9 cellular contexts compared by ENCODE assay signal in genomic region chr4:89001647-89002518, GRCh38. TPM values are rescaled to one million over a fixed set of nuclear protein-coding genes. Genes with fewer than 3 reads are reported as not detected.
DNase-seq lines count a peak whose midpoint lies in the region; ATAC-seq and TF ChIP-seq lines count a peak whose summit lies in the region.
"Had no signal": no experiment of that assay in that cellular context is flagged by ENCODE, and none has a peak within 500 bp of the region (broad histone marks: within the 10 kb centered on the region; RNA-seq: fewer than 3 reads in every experiment).

No MANE protein-coding gene starts in this region.

- H3K4me1 Mint-ChIP-seq in CD4-positive, alpha-beta T cell (ENCODE audit: low read depth): no peaks in the 10 kb centered on the region

- no peak for ATAC-seq in CD4-positive, alpha-beta T cell (ENCODE audit: poor library complexity)

- intact Hi-C loops in head of caudate nucleus (cut with DNase I): no loop called here
- intact Hi-C loops in CD4-positive, alpha-beta T cell (cut with DNase I, micrococcal nuclease): no loop called here

- H3K9ac ChIP-seq in endocrine pancreas (ENCODE audit: control insufficient read depth, insufficient read depth, low read length) (peak overlapping the region; percentile 2), smooth muscle cell (ENCODE audit: low read depth) (no peak overlapping the region)

- WGBS in smooth muscle cell (ENCODE audit: low lambda C conversion rate): 22% methylated on average over 9 of the region's 9 CpGs

- H4K20me1 ChIP-seq in smooth muscle cell (ENCODE audit: low read depth): no peaks in the 10 kb centered on the region

- H3K9me3 ChIP-seq in endocrine pancreas (ENCODE audit: control insufficient read depth, low read length) (no peaks in the 10 kb centered on the region), smooth muscle cell (replicated peaks; ENCODE audit: low read depth) (no peaks in the 10 kb centered on the region)
- no peaks in the 10 kb centered on the region for H3K9me3 ChIP-seq in CD4-positive, alpha-beta T cell (ENCODE audit: control insufficient read depth, low read length)

- H3K27ac Mint-ChIP-seq in CD4-positive, alpha-beta T cell: no peak overlapping the region

- peak overlapping the region; percentile 39 for H3K4me2 ChIP-seq in smooth muscle cell

- H3K27me3 ChIP-seq in endocrine pancreas (ENCODE audit: control insufficient read depth, insufficient read depth, low read length): no peaks in the 10 kb centered on the region
- H3K27me3 ChIP-seq in smooth muscle cell (ENCODE audit: low read depth): no peaks in the 10 kb centered on the region
- no peaks in the 10 kb centered on the region for H3K27me3 ChIP-seq in CD4-positive, alpha-beta T cell (ENCODE audit: control insufficient read depth, insufficient read depth, low read length)

- H3K9me3 Mint-ChIP-seq in CD4-positive, alpha-beta T cell: no peaks in the 10 kb centered on the region

- H3K4me3 ChIP-seq in endocrine pancreas (ENCODE audit: control insufficient read depth, insufficient read depth, low read length): peak overlapping the region; percentile 52
- no peak overlapping the region for H3K4me3 ChIP-seq in smooth muscle cell

- H3K36me3 ChIP-seq in endocrine pancreas (ENCODE audit: control insufficient read depth, insufficient read depth, low read length) (no peaks in the 10 kb centered on the region), smooth muscle cell (ENCODE audit: low read depth) (no peaks in the 10 kb centered on the region)

- no peaks in the 10 kb centered on the region for H3K36me3 Mint-ChIP-seq in CD4-positive, alpha-beta T cell (ENCODE audit: low read depth)

- no peak overlapping the region for H3K27ac ChIP-seq in smooth muscle cell (ENCODE audit: low read depth)
- no peak overlapping the region for H3K27ac ChIP-seq in CD4-positive, alpha-beta T cell (ENCODE audit: low read depth, low read length)

- CTCF ChIA-PET in CD4-positive, alpha-beta T cell (lab: Charles Lee): no interaction called here

- peak overlapping the region; percentile 28 for H2AFZ ChIP-seq in smooth muscle cell (ENCODE audit: low read depth)

- POLR2A ChIA-PET in CD4-positive, alpha-beta T cell (lab: Charles Lee): no interaction called here

- DNase-seq in NCI-H2107 treated with DMSO at 0.1 percent for 48 hours (lab: John Stamatoyannopoulos, UW; ENCODE audit: unreplicated experiment) (peak; percentile 66), NCI-H2107 (lab: John Stamatoyannopoulos, UW) (no peak), NCI-H446 treated with DMSO at 0.1 percent for 48 hours (lab: John Stamatoyannopoulos, UW) (peak; percentile 29), smooth muscle cell (lab: John Stamatoyannopoulos, UW; ENCODE audit: unreplicated experiment) (no peak), head of caudate nucleus (no peak), A172 (ENCODE audit: low spot score) (no peak)
- DNase-seq in CD4-positive, alpha-beta T cell: no peak
- DNase-seq: activated CD8-positive, alpha-beta memory T cell treated with anti-CD3 and anti-CD28 coated beads, Interleukin-2, amount 50 U/mL, for 4 hours had no signal

- no peaks in the 10 kb centered on the region for H3K79me2 ChIP-seq in smooth muscle cell (ENCODE audit: low read depth)

- no peaks in the 10 kb centered on the region for H3F3A ChIP-seq in smooth muscle cell (ENCODE audit: low read depth)

- no peaks in the 10 kb centered on the region for H3K27me3 Mint-ChIP-seq in CD4-positive, alpha-beta T cell

- H3K4me1 ChIP-seq in endocrine pancreas (ENCODE audit: control insufficient read depth, insufficient read depth, low read length): peaks cover 7% of the 10 kb centered on the region
- no peaks in the 10 kb centered on the region for H3K4me1 ChIP-seq in smooth muscle cell (ENCODE audit: low read depth)

- H3K4me3 Mint-ChIP-seq in CD4-positive, alpha-beta T cell: no peak overlapping the region

- no peak for TF ChIP-seq CTCF in smooth muscle cell (IDR thresholded peaks at IDR 0.05; ENCODE audit: borderline replicate concordance, insufficient read depth, poor library complexity, severe bottlenecking)
- no peak for TF ChIP-seq CTCF in CD4-positive, alpha-beta T cell (IDR thresholded peaks at IDR 0.05)

RNA-seq across cellular contexts. Expression of gene FAM13A, which starts 55.1 kb away (rescaled TPM):
- 37.7 and 39.9 TPM in 2 replicates for total RNA-seq in smooth muscle cell
- polyA plus RNA-seq in smooth muscle cell: 14.6 and 15.0 TPM in 2 replicates
- 8.0 and 9.8 TPM in 2 replicates for total RNA-seq in A172 (2014; rRNA removed; shearing (Covaris generic))
- 10 to 100 TPM in 1 of 2 experiments, 1 to 10 TPM in 1; 9.6 to 10.2 TPM for total RNA-seq in CD4-positive, alpha-beta T cell

Comparison
In these comparisons a context has a peak if more than half of its experiments do, and no peak if none do; other contexts are left out.
1. DNase-seq: peak in NCI-H2107 treated with DMSO at 0.1 percent for 48 hours (single experiment) and NCI-H446 treated with DMSO at 0.1 percent for 48 hours (single experiment); none in NCI-H2107 (single experiment), smooth muscle cell (single experiment), head of caudate nucleus (0 of 42), A172 (single experiment) and CD4-positive, alpha-beta T cell (0 of 10).